Comparison of ENCODE assay signal across 33 cellular contexts in genomic region chr10:18690541-18690940, GRCh38.
"Had no signal": no experiment of that assay in that cellular context is flagged by ENCODE, and none has a peak within 500 bp of the region (broad histone marks: within the 10 kb centered on the region; RNA-seq: fewer than 3 reads in every experiment).

No MANE protein-coding gene starts in this region.

- H3K36me3 ChIP-seq: adrenal gland, ascending aorta, brain microvascular endothelial cell, breast epithelium, cardiac muscle cell had no signal

- FAIRE-seq: astrocyte, bronchial epithelial cell had no signal

- DNase-seq: activated effector memory CD4-positive, alpha-beta T cell treated with anti-CD3 and anti-CD28 coated beads, Interleukin-2, amount 50 U/mL, for 16 hours; activated effector memory CD4-positive, alpha-beta T cell treated with Interleukin-2 at 50 U/mL for 16 hours; activated gamma-delta T cell; activated gamma-delta T cell treated with Interleukin-2 at 50 U/mL for 16 hours; activated naive CD4-positive, alpha-beta T cell; activated naive CD4-positive, alpha-beta T cell treated with anti-CD3 and anti-CD28 coated beads for 36 hours; activated naive CD4-positive, alpha-beta T cell treated with anti-CD3 and anti-CD28 coated beads, Interleukin-2, amount 10 ng/mL, durations not matched to agents 7 days and 5 days; activated naive CD4-positive, alpha-beta T cell treated with anti-CD3 and anti-CD28 coated beads, Interleukin-2, amount 50 U/mL, for 16 hours; activated naive CD4-positive, alpha-beta T cell treated with Interleukin-2 at 50 U/mL for 16 hours; activated naive CD8-positive, alpha-beta T cell treated with anti-CD3 and anti-CD28 coated beads for 36 hours; activated naive CD8-positive, alpha-beta T cell treated with anti-CD3 and anti-CD28 coated beads, Interleukin-2, amount 10 ng/mL, durations not matched to agents 7 days and 5 days; activated naive CD8-positive, alpha-beta T cell treated with anti-CD3 and anti-CD28 coated beads, Interleukin-2, amount 50 U/mL, for 24 hours; activated T-cell treated with anti-CD3 and anti-CD28 coated beads, Interleukin-2, amount 50 U/mL, for 24 hours; activated T-cell treated with anti-CD3 and anti-CD28 coated beads, Interleukin-2, amount 50 U/mL, for 4 hours; activated T-cell treated with anti-CD3 and anti-CD28 coated beads, Interleukin-2, amount 50 U/mL, for 48 hours; activated T-cell treated with anti-CD3 and anti-CD28 coated beads, Interleukin-2, amount 50 U/mL, for 72 hours; adrenal gland; amniotic stem cell; amygdala; anterior cingulate cortex; aorta; body of pancreas; brain microvascular endothelial cell; caudate nucleus; central memory CD4-positive, alpha-beta T cell; cerebellar nuclear complex had no signal

- H3K27ac ChIP-seq: adrenal gland, ascending aorta, body of pancreas, brain microvascular endothelial cell, breast epithelium, cardiac muscle cell had no signal

- H3K27me3 ChIP-seq: adrenal gland, ascending aorta, body of pancreas, brain microvascular endothelial cell, breast epithelium, cardiac muscle cell had no signal

- H3K4me3 ChIP-seq: adrenal gland, ascending aorta, body of pancreas, breast epithelium, cardiac muscle cell had no signal

- H3K4me1 ChIP-seq: adrenal gland, ascending aorta, body of pancreas, breast epithelium had no signal

- H3K9me3 ChIP-seq: adrenal gland, ascending aorta, body of pancreas, breast epithelium had no signal

- ATAC-seq: activated naive CD4-positive, alpha-beta T cell treated with anti-CD3 and anti-CD28 coated beads, Interleukin-2, amount 50 U/mL, for 72 hours; activated naive CD8-positive, alpha-beta T cell treated with anti-CD3 and anti-CD28 coated beads, Interleukin-2, amount 50 U/mL, for 24 hours; activated T-cell treated with anti-CD3 and anti-CD28 coated beads, Interleukin-2, amount 50 U/mL, for 4 hours; activated T-cell treated with anti-CD3 and anti-CD28 coated beads, Interleukin-2, amount 50 U/mL, for 72 hours; activated T-helper 17 cell treated with anti-CD3 and anti-CD28 coated beads, Interleukin-2, amount 50 U/mL, for 72 hours; body of pancreas had no signal
